1 cellular context compared by ENCODE assay signal in the genomic region with DNA sequence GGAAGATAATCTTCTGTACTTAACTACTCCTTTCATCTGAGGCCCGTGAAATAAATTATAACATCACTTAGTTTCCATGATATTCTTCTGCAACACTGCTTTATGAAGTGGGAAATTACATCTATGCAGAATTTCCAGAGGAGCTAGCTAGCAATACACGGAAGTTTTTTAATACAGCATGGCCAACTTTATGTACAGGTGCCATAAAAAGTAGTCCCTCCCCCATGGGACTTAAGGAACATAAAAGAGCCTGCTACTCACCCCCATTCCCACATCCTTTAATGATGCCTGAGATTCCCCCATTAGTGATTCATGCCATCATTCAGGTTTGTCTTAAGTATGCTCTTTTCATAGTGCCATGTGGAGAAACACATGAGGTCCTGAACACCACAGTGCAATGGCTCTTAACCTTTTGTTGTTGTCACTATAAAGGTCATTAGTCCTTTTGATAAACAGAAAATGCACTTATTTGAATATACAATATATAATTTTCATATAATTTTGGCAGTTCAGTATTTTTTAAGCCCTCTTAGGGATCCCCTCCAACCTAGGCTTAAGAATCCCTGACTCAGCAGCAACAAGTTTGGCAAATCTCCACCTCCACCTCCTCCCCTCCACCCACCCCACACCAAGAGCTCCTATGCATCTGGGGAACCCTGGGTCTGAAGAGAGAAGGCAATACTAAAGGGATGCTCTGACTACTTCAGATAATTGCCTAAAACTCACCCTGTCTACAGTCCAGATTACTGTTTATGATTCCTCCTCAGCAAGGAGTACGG.
TF ChIP-seq lines count a peak whose summit lies in the region.

No MANE protein-coding gene starts in this region.

TF ChIP-seq in HEK293, 187 proteins besides CTCF, POLR2A, EP300 and RAD21 (continued from another document):
- TF ChIP-seq, protein P1, sequence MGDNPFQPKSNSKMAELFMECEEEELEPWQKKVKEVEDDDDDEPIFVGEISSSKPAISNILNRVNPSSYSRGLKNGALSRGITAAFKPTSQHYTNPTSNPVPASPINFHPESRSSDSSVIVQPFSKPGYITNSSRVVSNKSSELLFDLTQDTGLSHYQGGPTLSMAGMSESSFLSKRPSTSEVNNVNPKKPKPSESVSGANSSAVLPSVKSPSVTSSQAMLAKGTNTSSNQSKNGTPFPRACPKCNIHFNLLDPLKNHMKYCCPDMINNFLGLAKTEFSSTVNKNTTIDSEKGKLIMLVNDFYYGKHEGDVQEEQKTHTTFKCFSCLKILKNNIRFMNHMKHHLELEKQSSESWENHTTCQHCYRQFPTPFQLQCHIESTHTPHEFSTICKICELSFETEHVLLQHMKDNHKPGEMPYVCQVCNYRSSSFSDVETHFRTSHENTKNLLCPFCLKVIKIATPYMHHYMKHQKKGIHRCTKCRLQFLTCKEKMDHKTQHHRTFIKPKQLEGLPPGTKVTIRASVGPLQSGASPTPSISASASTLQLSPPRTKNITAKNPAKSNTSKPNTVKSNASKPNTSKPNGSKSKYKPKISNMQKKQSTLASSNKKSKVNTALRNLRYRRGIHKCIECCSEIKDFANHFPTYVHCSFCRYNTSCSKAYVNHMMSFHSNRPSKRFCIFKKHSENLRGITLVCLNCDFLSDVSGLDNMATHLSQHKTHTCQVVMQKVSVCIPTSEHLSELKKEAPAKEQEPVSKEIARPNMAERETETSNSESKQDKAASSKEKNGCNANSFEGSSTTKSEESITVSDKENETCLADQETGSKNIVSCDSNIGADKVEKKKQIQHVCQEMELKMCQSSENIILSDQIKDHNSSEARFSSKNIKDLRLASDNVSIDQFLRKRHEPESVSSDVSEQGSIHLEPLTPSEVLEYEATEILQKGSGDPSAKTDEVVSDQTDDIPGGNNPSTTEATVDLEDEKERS (tag by site-specific recombination; IDR thresholded peaks at IDR 0.05), result no peak
- peak; percentile 25; the same call in 1 of the 2 replicates for TF ChIP-seq SCRT2 (tag by site-specific recombination; IDR thresholded peaks at IDR 0.05)
